Comparison of ENCODE assay signal across 10 cellular contexts in genomic region chr19:34500656-34501120, GRCh38. TPM values are rescaled to one million over a fixed set of nuclear protein-coding genes. Genes with fewer than 3 reads are reported as not detected.
A peak's percentile ranks its signal among the peaks of the same experiment; 100 is the strongest.
DNase-seq lines count a peak whose midpoint lies in the region; ATAC-seq and TF ChIP-seq lines count a peak whose summit lies in the region.
"Had no signal": no experiment of that assay in that cellular context is flagged by ENCODE, and none has a peak within 500 bp of the region (broad histone marks: within the 10 kb centered on the region; RNA-seq: fewer than 3 reads in every experiment).

No MANE protein-coding gene starts in this region.

- POLR2A ChIA-PET in activated B cell treated with CpG ODN at 0.5 μM for 24 hours (lab: Charles Lee) = interaction anchor here (0.6 kb wide), 1 partner anchor 366 kb away, joined by 4 read pairs; no protein-coding TSS in a partner anchor
- POLR2A ChIA-PET in naive thymus-derived CD8-positive, alpha-beta T cell (lab: Charles Lee) = no interaction called here

- H3K9ac ChIP-seq in smooth muscle cell (ENCODE audit: low read depth) = no peak overlapping the region

- H3K27me3 ChIP-seq in left ventricle myocardium inferior (ENCODE audit: low read depth) (no peaks in the 10 kb centered on the region), heart right ventricle (peaks cover 0 to 15% (median 0%) of the 10 kb centered on the region in 7 donors), smooth muscle cell (ENCODE audit: low read depth) (no peaks in the 10 kb centered on the region), WERI-Rb-1 (ENCODE audit: insufficient read depth, low read depth, severe bottlenecking) (no peaks in the 10 kb centered on the region)
- H3K27me3 ChIP-seq: pancreas had no signal

- H2AFZ ChIP-seq in smooth muscle cell (ENCODE audit: low read depth) = no peak overlapping the region

- no peaks in the 10 kb centered on the region for H3F3A ChIP-seq in smooth muscle cell (ENCODE audit: low read depth)

- 76 to 77% methylated on average over 25 of the region's 25 CpGs for WGBS in heart right ventricle, 2 donors
- WGBS in smooth muscle cell (ENCODE audit: low lambda C conversion rate) = 91% methylated on average over 16 of the region's 25 CpGs

- H3K27me3 Mint-ChIP-seq in activated B cell treated with CpG ODN at 0.5 μM for 24 hours (peaks cover 6% of the 10 kb centered on the region), chondrocyte (ENCODE audit: low read depth) (no peaks in the 10 kb centered on the region)
- peaks cover 0 to 30% (median 15%) of the 10 kb centered on the region in 5 donors for H3K27me3 Mint-ChIP-seq in naive thymus-derived CD8-positive, alpha-beta T cell

- H3K9me3 Mint-ChIP-seq in activated B cell treated with CpG ODN at 0.5 μM for 24 hours (no peaks in the 10 kb centered on the region), chondrocyte (ENCODE audit: low read depth) (no peaks in the 10 kb centered on the region)
- no peaks in the 10 kb centered on the region for H3K9me3 Mint-ChIP-seq in naive thymus-derived CD8-positive, alpha-beta T cell

- H3K36me3 ChIP-seq in left ventricle myocardium inferior (peaks cover 35% of the 10 kb centered on the region), heart right ventricle (peaks cover 0 to 49% (median 6%) of the 10 kb centered on the region in 9 donors), smooth muscle cell (ENCODE audit: low read depth) (no peaks in the 10 kb centered on the region), WERI-Rb-1 (no peaks in the 10 kb centered on the region)
- H3K36me3 ChIP-seq: pancreas had no signal

- peaks cover 5% of the 10 kb centered on the region for H4K20me1 ChIP-seq in smooth muscle cell (ENCODE audit: low read depth)

- no peak overlapping the region for H3K4me2 ChIP-seq in smooth muscle cell

- H3K36me3 Mint-ChIP-seq in activated B cell treated with CpG ODN at 0.5 μM for 24 hours (ENCODE audit: low read depth) (no peaks in the 10 kb centered on the region), chondrocyte (ENCODE audit: low read depth) (peaks cover 9% of the 10 kb centered on the region)
- no peaks in the 10 kb centered on the region for H3K36me3 Mint-ChIP-seq in naive thymus-derived CD8-positive, alpha-beta T cell

- H3K27ac Mint-ChIP-seq in activated B cell treated with CpG ODN at 0.5 μM for 24 hours (no peak overlapping the region), chondrocyte (ENCODE audit: unreplicated experiment) (no peak overlapping the region)
- no peak overlapping the region for H3K27ac Mint-ChIP-seq in naive thymus-derived CD8-positive, alpha-beta T cell

- no peak for TF ChIP-seq CTCF in left ventricle myocardium inferior (IDR thresholded peaks at IDR 0.05; ENCODE audit: borderline replicate concordance)
- no peak for TF ChIP-seq CTCF in heart right ventricle (IDR thresholded peaks at IDR 0.05)
- no peak for TF ChIP-seq CTCF in activated B cell treated with CpG ODN at 0.5 μM for 24 hours (IDR thresholded peaks at IDR 0.05)
- TF ChIP-seq CTCF in chondrocyte (IDR thresholded peaks at IDR 0.05) = no peak
- TF ChIP-seq CTCF in smooth muscle cell (IDR thresholded peaks at IDR 0.05; ENCODE audit: borderline replicate concordance, insufficient read depth, poor library complexity, severe bottlenecking) = no peak
- TF ChIP-seq CTCF in WERI-Rb-1 (IDR thresholded peaks at IDR 0.05; ENCODE audit: low read depth, low read length) = no peak

- H3K27ac ChIP-seq in left ventricle myocardium inferior (replicated peaks) = peak overlapping the region; percentile 60
- H3K27ac ChIP-seq in heart right ventricle = peak overlapping the region in 2 of 10 donors; percentile 18 to 54
- no peak overlapping the region for H3K27ac ChIP-seq in smooth muscle cell (ENCODE audit: low read depth)
- no peak overlapping the region for H3K27ac ChIP-seq in WERI-Rb-1
- H3K27ac ChIP-seq: pancreas had no signal

- H3K4me3 Mint-ChIP-seq in activated B cell treated with CpG ODN at 0.5 μM for 24 hours (peak overlapping the region; percentile 58), chondrocyte (ENCODE audit: unreplicated experiment) (no peak overlapping the region)
- peak overlapping the region in 4 of 10 donors; percentile 19 to 63 (median 56) for H3K4me3 Mint-ChIP-seq in naive thymus-derived CD8-positive, alpha-beta T cell

- DNase-seq in left ventricle myocardium inferior (peak; percentile 18), heart right ventricle (no peak), activated B cell treated with CpG ODN at 0.5 μM for 24 hours (no peak), MV-4-11 (lab: John Stamatoyannopoulos, UW) (no peak), chondrocyte (ENCODE audit: low spot score) (no peak), smooth muscle cell (lab: John Stamatoyannopoulos, UW; ENCODE audit: unreplicated experiment) (no peak), WERI-Rb-1 (no peak)
- peak in 1 of 10 donors; percentile 14 for DNase-seq in naive thymus-derived CD8-positive, alpha-beta T cell

- H3K4me3 ChIP-seq in left ventricle myocardium inferior = no peak overlapping the region
- H3K4me3 ChIP-seq in heart right ventricle = no peak overlapping the region
- H3K4me3 ChIP-seq in smooth muscle cell = no peak overlapping the region
- no peak overlapping the region for H3K4me3 ChIP-seq in WERI-Rb-1 (ENCODE audit: low read depth, low read length)
- H3K4me3 ChIP-seq: HAP-1, pancreas had no signal

- intact Hi-C loops in left ventricle myocardium inferior (cut with micrococcal nuclease) = no loop called here
- intact Hi-C loops in heart right ventricle (cut with DNase I) = loop anchor here in 7 of 10 donors (2.0 to 10.0 kb wide), 3 partner anchors 212 to 214 kb away; no protein-coding TSS in a partner anchor
- intact Hi-C loops in activated B cell treated with CpG ODN at 0.5 μM for 24 hours (cut with micrococcal nuclease) = loop anchor here (1.0 to 5.0 kb wide), 5 partner anchors 30 to 1068 kb away; partner anchors contain the start of genes GARRE1 and UBA2

- H3K9me3 ChIP-seq in left ventricle myocardium inferior (replicated peaks) (no peaks in the 10 kb centered on the region), heart right ventricle (no peaks in the 10 kb centered on the region), smooth muscle cell (replicated peaks; ENCODE audit: low read depth) (no peaks in the 10 kb centered on the region), WERI-Rb-1 (ENCODE audit: severe bottlenecking) (no peaks in the 10 kb centered on the region)
- H3K9me3 ChIP-seq: HAP-1, pancreas had no signal

- H3K79me2 ChIP-seq in smooth muscle cell (ENCODE audit: low read depth) = no peaks in the 10 kb centered on the region

- CTCF ChIA-PET in activated B cell treated with CpG ODN at 0.5 μM for 24 hours (lab: Charles Lee) = interaction anchor here (0.6 kb wide), 1 partner anchor 1080 kb away, joined by 3 read pairs; no protein-coding TSS in a partner anchor

- H3K4me1 Mint-ChIP-seq in activated B cell treated with CpG ODN at 0.5 μM for 24 hours = peaks cover 15% of the 10 kb centered on the region
- H3K4me1 Mint-ChIP-seq in naive thymus-derived CD8-positive, alpha-beta T cell = peaks cover 2 to 12% (median 9%) of the 10 kb centered on the region in 4 donors
- peaks cover 7% of the 10 kb centered on the region for H3K4me1 Mint-ChIP-seq in chondrocyte (ENCODE audit: low read depth)

- H3K4me1 ChIP-seq in left ventricle myocardium inferior = peaks cover 33% of the 10 kb centered on the region
- peaks cover 0 to 25% (median 9%) of the 10 kb centered on the region in 9 donors for H3K4me1 ChIP-seq in heart right ventricle
- no peaks in the 10 kb centered on the region for H3K4me1 ChIP-seq in smooth muscle cell (ENCODE audit: low read depth)
- H3K4me1 ChIP-seq: HAP-1, pancreas had no signal

- ATAC-seq in heart right ventricle (no peak), activated B cell treated with CpG ODN at 0.5 μM for 24 hours (ENCODE audit: low read depth) (peak; percentile 28)
- ATAC-seq in naive thymus-derived CD8-positive, alpha-beta T cell = peak; percentile 13 to 34

RNA-seq across cellular contexts. Expression of gene WTIP, which starts 19.1 kb away (rescaled TPM):
- total RNA-seq in left ventricle myocardium inferior = 19.5 TPM
- 10 to 100 TPM; 15.2 to 30.0 (median 25.2) TPM for total RNA-seq in heart right ventricle
- polyA plus RNA-seq in heart right ventricle = 1 to 10 TPM; 4.8 to 9.2 TPM
- 0.07 and 0.38 TPM in 2 replicates for total RNA-seq in activated B cell treated with CpG ODN at 0.5 μM for 24 hours
- total RNA-seq in naive thymus-derived CD8-positive, alpha-beta T cell = under 1 TPM; 0.29 to 0.88 TPM
- under 1 TPM in 1 of 3 donors, not detected in 2; 0.20 TPM for polyA plus RNA-seq in naive thymus-derived CD8-positive, alpha-beta T cell
- total RNA-seq in chondrocyte = 32.8 to 45.9 TPM (median 41.6 TPM) in 3 replicates
- 9.5 and 13.8 TPM in 2 replicates for total RNA-seq in smooth muscle cell
- 13.1 and 16.0 TPM in 2 replicates for polyA plus RNA-seq in smooth muscle cell

Comparison
In these comparisons a context has a peak if more than half of its experiments do, and no peak if none do; other contexts are left out.
1. ATAC-seq: peak in activated B cell treated with CpG ODN at 0.5 μM for 24 hours (single experiment) and naive thymus-derived CD8-positive, alpha-beta T cell (2 of 2); none in heart right ventricle (0 of 8).